Comparison of ENCODE assay signal across 26 cellular contexts in the genomic region with DNA sequence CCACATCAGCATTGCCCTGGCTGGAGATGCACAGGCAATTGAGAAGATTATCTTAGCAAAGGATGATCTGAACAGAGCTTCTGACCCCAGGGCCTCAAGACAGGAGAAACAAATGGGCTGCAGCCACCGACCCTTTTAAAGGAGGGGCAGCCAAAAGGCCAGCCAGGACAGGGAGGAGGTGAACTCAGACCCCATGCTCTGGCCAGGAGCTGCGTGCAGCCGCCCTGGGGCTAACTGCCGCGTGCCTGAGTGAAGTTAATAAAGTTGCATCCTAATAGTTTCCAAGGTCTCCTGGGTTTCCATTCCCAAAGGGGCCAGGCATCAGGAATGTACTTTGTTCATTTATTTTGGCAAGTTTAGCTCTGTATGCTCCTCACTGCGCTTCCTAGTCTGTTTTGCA.
"Had no signal": no experiment of that assay in that cellular context is flagged by ENCODE, and none has a peak within 500 bp of the region (broad histone marks: within the 10 kb centered on the region; RNA-seq: fewer than 3 reads in every experiment).

No MANE protein-coding gene starts in this region.

- DNase-seq: activated CD4-positive, alpha-beta memory T cell treated with anti-CD3 and anti-CD28 coated beads for 36 hours; activated CD4-positive, alpha-beta T cell treated with anti-CD3 and anti-CD28 coated beads for 36 hours; activated CD4-positive, alpha-beta T cell treated with anti-CD3 and anti-CD28 coated beads, Interleukin-2, amount 10 ng/mL, durations not matched to agents 24 days and 14 days; activated CD4-positive, CD25-positive, alpha-beta regulatory T cell; activated CD4-positive, CD25-positive, alpha-beta regulatory T cell treated with anti-CD3 and anti-CD28 coated beads, Interleukin-2, amount 50 U/mL, for 72 hours; activated CD8-positive, alpha-beta memory T cell treated with anti-CD3 and anti-CD28 coated beads, Interleukin-2, amount 10 ng/mL, durations not matched to agents 7 days and 5 days; activated CD8-positive, alpha-beta memory T cell treated with anti-CD3 and anti-CD28 coated beads, Interleukin-2, amount 50 U/mL, for 4 hours; activated CD8-positive, alpha-beta T cell treated with anti-CD3 and anti-CD28 coated beads, Interleukin-2, amount 10 ng/mL, durations not matched to agents 7 days and 5 days; activated effector memory CD4-positive, alpha-beta T cell treated with anti-CD3 and anti-CD28 coated beads, Interleukin-2, amount 50 U/mL, for 16 hours; activated naive CD4-positive, alpha-beta T cell treated with anti-CD3 and anti-CD28 coated beads, Interleukin-2, amount 10 ng/mL, durations not matched to agents 7 days and 5 days; activated naive CD8-positive, alpha-beta T cell treated with anti-CD3 and anti-CD28 coated beads, Interleukin-2, amount 10 ng/mL, durations not matched to agents 7 days and 5 days; activated T-cell treated with anti-CD3 and anti-CD28 coated beads, Interleukin-2, amount 50 U/mL, for 1 hour; activated T-cell treated with anti-CD3 and anti-CD28 coated beads, Interleukin-2, amount 50 U/mL, for 48 hours; amygdala; aorta; central memory CD4-positive, alpha-beta T cell; cerebellar nuclear complex; colonic mucosa; effector CD8-positive, alpha-beta T cell; foreskin fibroblast; head of caudate nucleus; T-helper 2 cell had no signal

- H3K4me3 ChIP-seq: breast epithelium, cardiac muscle cell, colonic mucosa had no signal

- H3K27me3 ChIP-seq: colonic mucosa had no signal

- H3K27ac ChIP-seq: breast epithelium, cardiac muscle cell, colonic mucosa had no signal

- H3K36me3 ChIP-seq: breast epithelium, cardiac muscle cell, colonic mucosa had no signal

- ATAC-seq: activated CD4-positive, alpha-beta T cell treated with anti-CD3 and anti-CD28 coated beads for 36 hours; activated CD8-positive, alpha-beta memory T cell treated with anti-CD3 and anti-CD28 coated beads, Interleukin-2, amount 10 ng/mL, durations not matched to agents 7 days and 5 days; activated CD8-positive, alpha-beta T cell treated with anti-CD3 and anti-CD28 coated beads, Interleukin-2, amount 10 ng/mL, durations not matched to agents 7 days and 5 days; activated naive CD4-positive, alpha-beta T cell treated with anti-CD3 and anti-CD28 coated beads, Interleukin-2, amount 50 U/mL, for 72 hours; esophagus mucosa had no signal

- H3K9me3 ChIP-seq: breast epithelium, colonic mucosa had no signal

- H3K4me1 ChIP-seq: breast epithelium, colonic mucosa had no signal
